ENCODE assay signal across 8 cellular contexts in the genomic region with DNA sequence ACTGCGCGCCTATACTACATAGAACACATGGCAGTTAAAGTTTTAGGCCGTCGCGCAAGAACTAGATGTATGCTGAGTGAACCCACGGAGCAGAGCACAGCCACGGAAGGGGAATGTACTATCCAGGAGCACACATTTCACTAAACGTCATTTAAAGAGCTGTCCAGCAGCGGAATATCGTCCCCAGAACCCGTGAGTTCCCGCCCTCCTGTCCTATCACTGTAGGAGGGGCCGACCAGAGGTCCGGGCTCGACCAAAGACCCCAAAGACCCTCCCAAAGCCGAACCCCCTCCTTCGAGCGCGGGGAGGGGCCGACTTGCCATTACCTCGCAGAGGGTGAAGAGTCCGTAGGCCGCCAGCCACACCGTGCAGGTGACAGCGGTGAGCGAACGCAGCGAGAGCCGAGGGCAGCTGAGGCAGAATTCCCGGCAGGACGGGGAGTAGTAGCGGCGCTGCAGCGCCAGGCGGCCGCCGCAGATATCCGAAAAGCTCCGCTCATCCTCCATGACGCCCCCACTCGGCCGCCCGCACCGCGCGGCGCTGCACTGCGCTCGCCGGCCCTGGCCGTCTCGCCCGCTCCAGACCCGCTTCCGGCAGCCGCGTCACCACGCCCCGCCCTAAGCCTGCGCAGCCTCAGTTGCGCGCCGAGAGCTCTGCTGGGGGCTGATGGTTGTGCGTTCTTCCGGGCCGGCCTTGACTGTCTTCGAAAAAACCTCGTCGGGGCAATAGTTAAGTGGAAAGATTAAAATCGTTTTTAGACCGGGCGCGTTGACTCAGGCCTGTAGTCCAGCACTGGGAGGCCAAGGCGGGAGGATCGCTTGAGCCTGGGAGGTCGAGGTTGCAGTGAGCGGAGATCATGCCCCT. TPM values are rescaled to one million over a fixed set of nuclear protein-coding genes. Genes with fewer than 3 reads are reported as not detected.
DNase-seq lines count a peak whose midpoint lies in the region; FAIRE-seq and TF ChIP-seq lines count a peak whose summit lies in the region.

TSS of gene PIGH (minus strand) at position 571 of the 864 bp plus-strand sequence. CDS start at position 506, 65 bp downstream.

- H3K27me3 Mint-ChIP-seq in activated naive CD4-positive, alpha-beta T cell treated with anti-CD3 and anti-CD28 coated beads for 36 hours (ENCODE audit: low read depth): no peaks in the 10 kb centered on the region

- H3K27ac ChIP-seq in neutrophil: peak within 1 kb of the TSS; percentile 69

- H3K9me3 Mint-ChIP-seq in activated naive CD4-positive, alpha-beta T cell treated with anti-CD3 and anti-CD28 coated beads for 36 hours: no peaks in the 10 kb centered on the region

- peak; percentile 57 for TF ChIP-seq CTCF in neutrophil (IDR thresholded peaks at IDR 0.05)

- H3K4me3 ChIP-seq in H7 (ENCODE audit: insufficient read depth, low read depth, low read length) (peak within 1 kb of the TSS; percentile 70), neutrophil (ENCODE audit: low read depth in 1 of 2, low read length in 1 of 2) (peak within 1 kb of the TSS; percentile 73 to 82)

- intact Hi-C loops in activated naive CD4-positive, alpha-beta T cell treated with anti-CD3 and anti-CD28 coated beads for 36 hours (cut with micrococcal nuclease): loop anchor here (1.0 to 5.0 kb wide), 7 partner anchors 19 to 767 kb away; partner anchors contain the start of genes ARG2, EIF2S1, RAD51B and RDH11

- CTCF ChIA-PET in activated naive CD4-positive, alpha-beta T cell treated with anti-CD3 and anti-CD28 coated beads for 36 hours (lab: Charles Lee): interaction anchor here (0.6 to 4.9 kb wide), 22 partner anchors 9 to 172 kb away, joined by 3 to 28 read pairs (median 5); no protein-coding TSS in a partner anchor

- peaks cover 5 to 13% of the 10 kb centered on the region in 2 experiments for H3K4me1 ChIP-seq in neutrophil (ENCODE audit: control insufficient read depth in 1 of 2, insufficient read depth in 1 of 2, low read depth in 1 of 2, low read length in 1 of 2)

- peaks cover 8% of the 10 kb centered on the region for H3K27me3 ChIP-seq in H7 (ENCODE audit: control insufficient read depth, insufficient read depth, low read length)
- peaks cover 10% of the 10 kb centered on the region for H3K27me3 ChIP-seq in neutrophil

- peaks cover 38% of the 10 kb centered on the region for H3K4me1 Mint-ChIP-seq in activated naive CD4-positive, alpha-beta T cell treated with anti-CD3 and anti-CD28 coated beads for 36 hours (ENCODE audit: low read depth)

- FAIRE-seq in frontal cortex (lab: Jason Lieb, UNC): no peak

- DNase-seq in GF-D8 (lab: John Stamatoyannopoulos, UW) (peak; percentile 6), H7 (peak; percentile 96), M059J (ENCODE audit: low read depth) (peak; percentile 79), SK-N-DZ (ENCODE audit: low spot score) (peak; percentile 78), frontal cortex (ENCODE audit: low spot score in 2 of 2) (peak; percentile 86 to 95), superior temporal gyrus (ENCODE audit: extremely low spot score) (peak; percentile 93)
- peak; percentile 95 for DNase-seq in activated naive CD4-positive, alpha-beta T cell treated with anti-CD3 and anti-CD28 coated beads for 36 hours

- H3K9me3 ChIP-seq in neutrophil: no peaks in the 10 kb centered on the region

- H3K36me3 Mint-ChIP-seq in activated naive CD4-positive, alpha-beta T cell treated with anti-CD3 and anti-CD28 coated beads for 36 hours (ENCODE audit: low read depth): peaks cover 6% of the 10 kb centered on the region

- H3K4me3 Mint-ChIP-seq in activated naive CD4-positive, alpha-beta T cell treated with anti-CD3 and anti-CD28 coated beads for 36 hours: peak within 1 kb of the TSS; percentile 84

- peak within 1 kb of the TSS; percentile 93 for H3K27ac Mint-ChIP-seq in activated naive CD4-positive, alpha-beta T cell treated with anti-CD3 and anti-CD28 coated beads for 36 hours

- H3K36me3 ChIP-seq in H7 (replicated peaks; ENCODE audit: control insufficient read depth, insufficient read depth, low read length) (no peaks in the 10 kb centered on the region), neutrophil (no peaks in the 10 kb centered on the region)

RNA-seq across cellular contexts. Expression of gene PIGH, which starts in this region (rescaled TPM):
- 8.2 and 8.8 TPM in 2 replicates for total RNA-seq in H7 (2014; rRNA removed; shearing (Covaris generic))
- 23.2 and 32.8 TPM in 2 replicates for total RNA-seq in M059J (2014; rRNA removed; shearing (Covaris generic))
- 37.4 and 45.8 TPM in 2 replicates for polyA plus RNA-seq in SK-N-DZ (2014; cell fraction: cytosol; rRNA removed)
- polyA plus RNA-seq in SK-N-DZ (2014; cell fraction: nucleus; rRNA removed): 45.1 and 55.3 TPM in 2 replicates
- 10 to 100 TPM; 11.9 to 12.4 TPM for total RNA-seq in activated naive CD4-positive, alpha-beta T cell treated with anti-CD3 and anti-CD28 coated beads for 36 hours
- total RNA-seq in frontal cortex: 29.8 TPM

Comparison
In these comparisons a context has a peak if more than half of its experiments do, and no peak if none do; other contexts are left out.
1. Peak in every context shown above with its lines: DNase-seq, H3K4me3 ChIP-seq and H3K27ac ChIP-seq.
2. DNase-seq: peak in every context shown above with its lines; median percentile 96 in H7; 95 in activated naive CD4-positive, alpha-beta T cell treated with anti-CD3 and anti-CD28 coated beads for 36 hours; 93 in superior temporal gyrus; 90 in frontal cortex; 79 in M059J; 78 in SK-N-DZ; 6 in GF-D8.